Comparison of ENCODE assay signal across 8 cellular contexts in genomic region chr17:74190154-74190553, GRCh38. TPM values are rescaled to one million over a fixed set of nuclear protein-coding genes. Genes with fewer than 3 reads are reported as not detected.
DNase-seq lines count a peak whose midpoint lies in the region; ATAC-seq and TF ChIP-seq lines count a peak whose summit lies in the region.

No MANE protein-coding gene starts in this region.

- no peaks in the 10 kb centered on the region for H3K9me3 Mint-ChIP-seq in activated B cell treated with CpG ODN at 0.5 μM for 24 hours

- DNase-seq in AML-193 (lab: John Stamatoyannopoulos, UW), result peak; percentile 52 to 54
- DNase-seq in NCI-H1694 (lab: John Stamatoyannopoulos, UW), result peak; percentile 87
- no peak for DNase-seq in activated B cell treated with CpG ODN at 0.5 μM for 24 hours
- DNase-seq in left lobe of liver (ENCODE audit: low spot score), result no peak
- no peak for DNase-seq in GM19238 (ENCODE audit: insufficient read length, low spot score)
- no peak for DNase-seq in effector CD8-positive, alpha-beta T cell (lab: John Stamatoyannopoulos, UW)

- no peak for TF ChIP-seq CTCF in activated B cell treated with CpG ODN at 0.5 μM for 24 hours (IDR thresholded peaks at IDR 0.05)

- intact Hi-C loops in activated B cell treated with CpG ODN at 0.5 μM for 24 hours (cut with micrococcal nuclease), result no loop called here

- no peaks in the 10 kb centered on the region for H3K36me3 Mint-ChIP-seq in activated B cell treated with CpG ODN at 0.5 μM for 24 hours (ENCODE audit: low read depth)

- ATAC-seq in GM18907 (IDR thresholded peaks at IDR 0.05; ENCODE audit: unreplicated experiment), result peak; percentile 41
- ATAC-seq in activated B cell treated with CpG ODN at 0.5 μM for 24 hours (ENCODE audit: low read depth), result peak; percentile 77
- peak; percentile 68 for ATAC-seq in left lobe of liver
- ATAC-seq in HG02759 (IDR thresholded peaks at IDR 0.05; ENCODE audit: unreplicated experiment), result no peak

- peaks cover 28% of the 10 kb centered on the region for H3K27me3 Mint-ChIP-seq in activated B cell treated with CpG ODN at 0.5 μM for 24 hours

- no peak overlapping the region for H3K4me3 Mint-ChIP-seq in activated B cell treated with CpG ODN at 0.5 μM for 24 hours

- no peaks in the 10 kb centered on the region for H3K4me1 Mint-ChIP-seq in activated B cell treated with CpG ODN at 0.5 μM for 24 hours

- CTCF ChIA-PET in activated B cell treated with CpG ODN at 0.5 μM for 24 hours (lab: Charles Lee), result interaction anchor here (1.4 kb wide), 1 partner anchor 10 kb away, joined by 3 read pairs; no protein-coding TSS in a partner anchor

- POLR2A ChIA-PET in activated B cell treated with CpG ODN at 0.5 μM for 24 hours (lab: Charles Lee), result interaction anchor here (0.8 kb wide), 1 partner anchor 13 kb away, joined by 4 read pairs; the partner anchor contains the start of gene RPL38

- no peak overlapping the region for H3K27ac Mint-ChIP-seq in activated B cell treated with CpG ODN at 0.5 μM for 24 hours

RNA-seq across cellular contexts. Expression of gene RPL38, which starts 13.3 kb away (rescaled TPM):
- total RNA-seq in activated B cell treated with CpG ODN at 0.5 μM for 24 hours, result 1,330 and 1,676 TPM in 2 replicates
- total RNA-seq in left lobe of liver, result 271 TPM

RNA-seq across cellular contexts. Expression of gene TTYH2, which starts 23.2 kb away (rescaled TPM):
- 2.9 and 3.8 TPM in 2 replicates for total RNA-seq in activated B cell treated with CpG ODN at 0.5 μM for 24 hours
- 0.81 TPM for total RNA-seq in left lobe of liver

Comparison
In these comparisons a context has a peak if more than half of its experiments do, and no peak if none do; other contexts are left out.
1. DNase-seq: peak in AML-193 (2 of 2) and NCI-H1694 (single experiment); none in activated B cell treated with CpG ODN at 0.5 μM for 24 hours (single experiment), left lobe of liver (single experiment), GM19238 (single experiment) and effector CD8-positive, alpha-beta T cell (single experiment).